In the genomic region with DNA sequence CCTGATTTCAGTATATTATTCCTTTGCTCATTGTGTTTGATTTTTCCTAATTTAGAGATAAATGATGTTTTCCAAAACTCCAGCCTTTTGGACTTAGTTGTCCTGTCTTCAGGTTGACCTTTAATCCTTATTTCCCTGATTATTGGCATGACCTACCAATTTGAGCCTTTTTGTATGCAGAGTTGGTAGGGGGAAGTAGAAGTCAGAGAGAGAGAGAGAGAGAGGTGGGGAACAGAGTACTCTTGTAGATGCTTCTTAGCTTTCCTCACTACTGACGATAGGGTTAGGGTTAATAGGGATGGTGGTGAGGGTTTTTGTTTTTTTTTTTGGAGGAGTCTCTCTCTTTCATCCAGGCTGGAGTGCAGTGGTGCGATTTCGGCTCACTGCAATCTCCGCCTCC, we compare ENCODE assay signal across 13 cellular contexts. TPM values are rescaled to one million over a fixed set of nuclear protein-coding genes. Genes with fewer than 3 reads are reported as not detected.
A peak's percentile ranks its signal among the peaks of the same experiment; 100 is the strongest.
DNase-seq lines count a peak whose midpoint lies in the region; ATAC-seq and TF ChIP-seq lines count a peak whose summit lies in the region.
"Had no signal": no experiment of that assay in that cellular context is flagged by ENCODE, and none has a peak within 500 bp of the region (broad histone marks: within the 10 kb centered on the region; RNA-seq: fewer than 3 reads in every experiment).

No MANE protein-coding gene starts in this region.

- intact Hi-C loops in A673 (cut with micrococcal nuclease; ENCODE audit: unreplicated experiment), result loop anchor here (5.0 kb wide), 3 partner anchors 81 to 504 kb away; no protein-coding TSS in a partner anchor
- intact Hi-C loops in right cardiac atrium (cut with DNase I), result no loop called here

- peak overlapping the region in 2 of 3 donors; percentile 38 to 76 for H3K27ac Mint-ChIP-seq in CD4-positive, CD25-positive, alpha-beta regulatory T cell
- H3K27ac Mint-ChIP-seq in neural crest cell (ENCODE audit: unreplicated experiment), result peak overlapping the region; percentile 81
- H3K27ac Mint-ChIP-seq: IgD-negative memory B cell had no signal

- H3K4me1 ChIP-seq in A673 (ENCODE audit: insufficient read depth, low read length, poor library complexity, severe bottlenecking) (peaks cover 91% of the 10 kb centered on the region), right cardiac atrium (ENCODE audit: control insufficient read depth, insufficient read depth, low read length) (peaks cover 3% of the 10 kb centered on the region)
- no peaks in the 10 kb centered on the region for H3K4me1 ChIP-seq in CD4-positive, CD25-positive, alpha-beta regulatory T cell (ENCODE audit: control insufficient read depth, insufficient read depth, low read length, poor library complexity, severe bottlenecking)
- H3K4me1 ChIP-seq: A549 had no signal

- 96% methylated on average over 4 of the region's 4 CpGs for WGBS in right cardiac atrium

- ATAC-seq in CD4-positive, CD25-positive, alpha-beta regulatory T cell (ENCODE audit: low read depth in 2 of 2), result no peak
- peak; percentile 52 for ATAC-seq in left lobe of liver
- ATAC-seq in right cardiac atrium, result no peak
- ATAC-seq: A549 had no signal

- H3K27ac ChIP-seq in A673 (ENCODE audit: low read depth, low read length, poor library complexity, severe bottlenecking) (peak overlapping the region; percentile 99), right cardiac atrium (ENCODE audit: low read length) (no peak overlapping the region)
- no peak overlapping the region for H3K27ac ChIP-seq in CD4-positive, CD25-positive, alpha-beta regulatory T cell (ENCODE audit: insufficient read depth, low read length, poor library complexity, severe bottlenecking)
- H3K27ac ChIP-seq: A549 had no signal

- H3K27me3 ChIP-seq in A673 (replicated peaks; ENCODE audit: insufficient read depth, low read depth, low read length, poor library complexity) (no peaks in the 10 kb centered on the region), right cardiac atrium (ENCODE audit: control insufficient read depth, insufficient read depth) (no peaks in the 10 kb centered on the region)
- no peaks in the 10 kb centered on the region for H3K27me3 ChIP-seq in CD4-positive, CD25-positive, alpha-beta regulatory T cell (ENCODE audit: control insufficient read depth, insufficient read depth, low read length)

- DNase-seq in A673 (ENCODE audit: low spot score), result peak; percentile 66
- DNase-seq in CD4-positive, CD25-positive, alpha-beta regulatory T cell, result no peak
- no peak for DNase-seq in left lobe of liver (ENCODE audit: low spot score)
- no peak for DNase-seq in neural crest cell (ENCODE audit: low read depth, low spot score)
- DNase-seq in hippocampal formation (lab: John Stamatoyannopoulos, UW), result no peak
- no peak for DNase-seq in activated effector memory CD4-positive, alpha-beta T cell treated with Interleukin-2 at 50 U/mL for 16 hours
- no peak for DNase-seq in right cardiac atrium
- DNase-seq: CD8-positive, alpha-beta memory T cell; DMS79 had no signal

- peaks cover 46% of the 10 kb centered on the region for H3K36me3 Mint-ChIP-seq in CD4-positive, CD25-positive, alpha-beta regulatory T cell
- H3K36me3 Mint-ChIP-seq in neural crest cell (ENCODE audit: low read depth), result peaks cover 5% of the 10 kb centered on the region

- no peak overlapping the region for H3K4me3 Mint-ChIP-seq in CD4-positive, CD25-positive, alpha-beta regulatory T cell
- no peak overlapping the region for H3K4me3 Mint-ChIP-seq in neural crest cell
- H3K4me3 Mint-ChIP-seq: CD14-positive monocyte; CD8-positive, alpha-beta memory T cell; IgD-negative memory B cell had no signal

- no peaks in the 10 kb centered on the region for H3K27me3 Mint-ChIP-seq in CD4-positive, CD25-positive, alpha-beta regulatory T cell
- no peaks in the 10 kb centered on the region for H3K27me3 Mint-ChIP-seq in neural crest cell (ENCODE audit: low read depth)
- H3K27me3 Mint-ChIP-seq: CD8-positive, alpha-beta memory T cell; IgD-negative memory B cell had no signal

- H3K4me3 ChIP-seq in A673 (ENCODE audit: low read depth, low read length, poor library complexity, severe bottlenecking) (no peak overlapping the region), right cardiac atrium (ENCODE audit: low read length) (no peak overlapping the region)
- H3K4me3 ChIP-seq in CD4-positive, CD25-positive, alpha-beta regulatory T cell (ENCODE audit: low read depth, low read length), result no peak overlapping the region
- H3K4me3 ChIP-seq: A549, HAP-1 had no signal

- H3K36me3 ChIP-seq in A673 (ENCODE audit: insufficient read depth, low read length, poor library complexity, severe bottlenecking), result peaks cover 20% of the 10 kb centered on the region
- H3K36me3 ChIP-seq in CD4-positive, CD25-positive, alpha-beta regulatory T cell (ENCODE audit: control insufficient read depth, insufficient read depth, low read length), result peaks cover 61% of the 10 kb centered on the region

- TF ChIP-seq CTCF in A673 (conservative IDR thresholded peaks at IDR 0.05; ENCODE audit: low read depth, low read length) (no peak), neural crest cell (conservative IDR thresholded peaks at IDR 0.05) (no peak)

- H3K4me1 Mint-ChIP-seq in CD4-positive, CD25-positive, alpha-beta regulatory T cell, result peaks cover 18 to 32% (median 26%) of the 10 kb centered on the region in 4 donors
- H3K4me1 Mint-ChIP-seq in neural crest cell, result peaks cover 14% of the 10 kb centered on the region

- CTCF ChIA-PET in A673 (lab: Charles Lee), result interaction anchor here (0.6 to 0.7 kb wide), 2 partner anchors 13 to 82 kb away, joined by 4 to 5 read pairs; no protein-coding TSS in a partner anchor

- BruUV-seq in A673 (replicated peaks; lab: Mats Ljungman, UMichigan), result TSS peak; percentile 25

- peaks cover 0 to 2% (median 0%) of the 10 kb centered on the region in 7 donors for H3K9me3 Mint-ChIP-seq in CD4-positive, CD25-positive, alpha-beta regulatory T cell
- no peaks in the 10 kb centered on the region for H3K9me3 Mint-ChIP-seq in neural crest cell
- H3K9me3 Mint-ChIP-seq: CD14-positive monocyte; CD8-positive, alpha-beta memory T cell; IgD-negative memory B cell had no signal

- no peaks in the 10 kb centered on the region for H3K9me3 ChIP-seq in A673 (ENCODE audit: low read depth, low read length, poor library complexity, severe bottlenecking)
- no peaks in the 10 kb centered on the region for H3K9me3 ChIP-seq in CD4-positive, CD25-positive, alpha-beta regulatory T cell (ENCODE audit: control insufficient read depth in 2 of 2, low read length in 2 of 2)
- no peaks in the 10 kb centered on the region for H3K9me3 ChIP-seq in right cardiac atrium (ENCODE audit: control insufficient read depth, low read length)
- H3K9me3 ChIP-seq: A549, HAP-1 had no signal

- POLR2A ChIA-PET in A673 (lab: Charles Lee; ENCODE audit: low non-redundant PET), result interaction anchor here (0.6 to 0.7 kb wide), 3 partner anchors 12 to 102 kb away, joined by 3 to 4 read pairs (median 3); no protein-coding TSS in a partner anchor

RNA-seq across cellular contexts. Expression of gene TBC1D15, which starts 38.6 kb away (rescaled TPM):
- total RNA-seq in A673 (2021) (138 and 160 TPM in 2 replicates), left lobe of liver (15.8 TPM), neural crest cell (21.9 and 23.4 TPM in 2 replicates), right cardiac atrium (10 to 100 TPM; 22.9 to 30.8 (median 28.5) TPM)
- total RNA-seq in CD4-positive, CD25-positive, alpha-beta regulatory T cell, result 96.2 TPM
- polyA plus RNA-seq in CD4-positive, CD25-positive, alpha-beta regulatory T cell, result 10 to 100 TPM; 49.6 to 74.4 (median 61.6) TPM
- polyA plus RNA-seq in right cardiac atrium, result 16.7 TPM
